16 cellular contexts compared by ENCODE assay signal in genomic region chr13:20553309-20553708, GRCh38. TPM values are rescaled to one million over a fixed set of nuclear protein-coding genes. Genes with fewer than 3 reads are reported as not detected.
DNase-seq lines count a peak whose midpoint lies in the region; ATAC-seq and TF ChIP-seq lines count a peak whose summit lies in the region.
"Had no signal": no experiment of that assay in that cellular context is flagged by ENCODE, and none has a peak within 500 bp of the region (broad histone marks: within the 10 kb centered on the region; RNA-seq: fewer than 3 reads in every experiment).

No MANE protein-coding gene starts in this region.

- POLR2A ChIA-PET in activated CD4-positive, alpha-beta T cell treated with anti-CD3 and anti-CD28 coated beads, Interleukin-2, amount 10 ng/mL, durations not matched to agents 7 days and 5 days (lab: Charles Lee), result interaction anchor here (0.7 kb wide), 1 partner anchor 10 kb away, joined by 3 read pairs; no protein-coding TSS in a partner anchor

- no peaks in the 10 kb centered on the region for H3K36me3 ChIP-seq in endodermal cell (ENCODE audit: control insufficient read depth, insufficient read depth, low read length)
- H3K36me3 ChIP-seq: gastroesophageal sphincter, SJCRH30, stomach had no signal

- peak overlapping the region; percentile 78 for H3K27ac ChIP-seq in endodermal cell (ENCODE audit: low read depth, low read length)
- H3K27ac ChIP-seq: gastroesophageal sphincter, SJCRH30, stomach had no signal

- no peak overlapping the region for H3K4me3 Mint-ChIP-seq in endodermal cell
- H3K4me3 Mint-ChIP-seq in activated CD4-positive, alpha-beta T cell treated with anti-CD3 and anti-CD28 coated beads, Interleukin-2, amount 10 ng/mL, durations not matched to agents 7 days and 5 days, result no peak overlapping the region
- H3K4me3 Mint-ChIP-seq: naive B cell had no signal

- no peak overlapping the region for H3K9ac ChIP-seq in endodermal cell (ENCODE audit: extremely low read depth, low read length, poor library complexity, severe bottlenecking)

- no peaks in the 10 kb centered on the region for H3K9me3 Mint-ChIP-seq in endodermal cell
- no peaks in the 10 kb centered on the region for H3K9me3 Mint-ChIP-seq in activated CD4-positive, alpha-beta T cell treated with anti-CD3 and anti-CD28 coated beads, Interleukin-2, amount 10 ng/mL, durations not matched to agents 7 days and 5 days
- H3K9me3 Mint-ChIP-seq: naive B cell had no signal

- 90 to 92% methylated on average over 3 of the region's 3 CpGs for WGBS in endodermal cell (ENCODE audit: insufficient coverage in 1 of 2, insufficient read length in 1 of 2), 2 experiments

- H3K9me3 ChIP-seq in endodermal cell (ENCODE audit: control insufficient read depth, low read length), result no peaks in the 10 kb centered on the region
- H3K9me3 ChIP-seq: gastroesophageal sphincter, SJCRH30, stomach had no signal

- H3K27ac Mint-ChIP-seq in endodermal cell, result no peak overlapping the region
- H3K27ac Mint-ChIP-seq in activated CD4-positive, alpha-beta T cell treated with anti-CD3 and anti-CD28 coated beads, Interleukin-2, amount 10 ng/mL, durations not matched to agents 7 days and 5 days, result no peak overlapping the region
- H3K27ac Mint-ChIP-seq: naive B cell had no signal

- H3K4me1 ChIP-seq in endodermal cell (ENCODE audit: control insufficient read depth, insufficient read depth, low read length), result no peaks in the 10 kb centered on the region
- H3K4me1 ChIP-seq: gastroesophageal sphincter, SJCRH30, stomach had no signal

- DNase-seq in HuH-7 (ENCODE audit: low spot score), result peak; percentile 29
- no peak for DNase-seq in endodermal cell
- DNase-seq in left lobe of liver (ENCODE audit: low spot score), result peak; percentile 58
- DNase-seq in retina, result peak; percentile 60
- no peak for DNase-seq in activated CD4-positive, alpha-beta T cell treated with anti-CD3 and anti-CD28 coated beads, Interleukin-2, amount 10 ng/mL, durations not matched to agents 7 days and 5 days
- DNase-seq: activated CD4-positive, alpha-beta T cell treated with anti-CD3 and anti-CD28 coated beads, Interleukin-2, amount 50 U/mL, for 48 hours; AML-193; naive B cell; NCI-H1694 treated with DMSO at 0.1 percent for 48 hours; NCI-H446; stomach had no signal

- peak; percentile 73 for ATAC-seq in left lobe of liver
- ATAC-seq in GM19452 (IDR thresholded peaks at IDR 0.05; ENCODE audit: unreplicated experiment), result no peak
- ATAC-seq in GM21360 (IDR thresholded peaks at IDR 0.05; ENCODE audit: unreplicated experiment), result no peak
- ATAC-seq in HG03342 (IDR thresholded peaks at IDR 0.05; ENCODE audit: unreplicated experiment), result no peak
- ATAC-seq: gastroesophageal sphincter had no signal

- no peak for TF ChIP-seq CTCF in endodermal cell (conservative IDR thresholded peaks at IDR 0.05)

- CTCF ChIA-PET in activated CD4-positive, alpha-beta T cell treated with anti-CD3 and anti-CD28 coated beads, Interleukin-2, amount 10 ng/mL, durations not matched to agents 7 days and 5 days (lab: Charles Lee), result interaction anchor here (1.3 kb wide), 1 partner anchor 9 kb away, joined by 3 read pairs; no protein-coding TSS in a partner anchor

- no peaks in the 10 kb centered on the region for H3K27me3 Mint-ChIP-seq in endodermal cell (ENCODE audit: insufficient read depth)
- H3K27me3 Mint-ChIP-seq in activated CD4-positive, alpha-beta T cell treated with anti-CD3 and anti-CD28 coated beads, Interleukin-2, amount 10 ng/mL, durations not matched to agents 7 days and 5 days, result no peaks in the 10 kb centered on the region
- H3K27me3 Mint-ChIP-seq: naive B cell had no signal

- H3K27me3 ChIP-seq in endodermal cell (ENCODE audit: control insufficient read depth, insufficient read depth, low read length, poor library complexity, severe bottlenecking), result no peaks in the 10 kb centered on the region
- H3K27me3 ChIP-seq: gastroesophageal sphincter, SJCRH30, stomach had no signal

- H3K4me1 Mint-ChIP-seq in endodermal cell, result no peaks in the 10 kb centered on the region
- no peaks in the 10 kb centered on the region for H3K4me1 Mint-ChIP-seq in activated CD4-positive, alpha-beta T cell treated with anti-CD3 and anti-CD28 coated beads, Interleukin-2, amount 10 ng/mL, durations not matched to agents 7 days and 5 days
- H3K4me1 Mint-ChIP-seq: naive B cell had no signal

- H3K4me3 ChIP-seq in endodermal cell (ENCODE audit: low read length), result no peak overlapping the region
- H3K4me3 ChIP-seq: gastroesophageal sphincter, SJCRH30, stomach had no signal

- no peaks in the 10 kb centered on the region for H3K36me3 Mint-ChIP-seq in endodermal cell (ENCODE audit: low read depth)
- no peaks in the 10 kb centered on the region for H3K36me3 Mint-ChIP-seq in activated CD4-positive, alpha-beta T cell treated with anti-CD3 and anti-CD28 coated beads, Interleukin-2, amount 10 ng/mL, durations not matched to agents 7 days and 5 days (ENCODE audit: low read depth)
- H3K36me3 Mint-ChIP-seq: naive B cell had no signal

RNA-seq across cellular contexts. Expression of gene IFT88, which starts 13.6 kb away (rescaled TPM):
- total RNA-seq in endodermal cell (10 to 100 TPM; 15.2 to 18.7 TPM), left lobe of liver (7.9 TPM)
- polyA plus RNA-seq in endodermal cell (2013, experiment 1 of 2), result 14.5 TPM
- 13.5 TPM for polyA plus RNA-seq in endodermal cell (2013, experiment 2 of 2)
- total RNA-seq in activated CD4-positive, alpha-beta T cell treated with anti-CD3 and anti-CD28 coated beads, Interleukin-2, amount 10 ng/mL, durations not matched to agents 7 days and 5 days, result 1 to 10 TPM; 6.3 to 7.4 TPM

RNA-seq across cellular contexts. Expression of gene CRYL1, which starts 27.7 kb away (rescaled TPM):
- total RNA-seq in endodermal cell, result 1 to 10 TPM; 1.7 to 4.1 TPM
- polyA plus RNA-seq in endodermal cell (2013, experiment 1 of 2), result 6.6 TPM
- 4.6 TPM for polyA plus RNA-seq in endodermal cell (2013, experiment 2 of 2)
- total RNA-seq in left lobe of liver, result 174 TPM
- 10 to 100 TPM; 10.5 to 11.7 TPM for total RNA-seq in activated CD4-positive, alpha-beta T cell treated with anti-CD3 and anti-CD28 coated beads, Interleukin-2, amount 10 ng/mL, durations not matched to agents 7 days and 5 days

Comparison
In these comparisons a context has a peak if more than half of its experiments do, and no peak if none do; other contexts are left out.
1. DNase-seq: peak in HuH-7 (single experiment), left lobe of liver (single experiment) and retina (single experiment); none in endodermal cell (single experiment) and activated CD4-positive, alpha-beta T cell treated with anti-CD3 and anti-CD28 coated beads, Interleukin-2, amount 10 ng/mL, durations not matched to agents 7 days and 5 days (single experiment).
2. RNA of gene CRYL1, which starts 27.7 kb away (total RNA-seq): 174 TPM in left lobe of liver (single experiment); 10.5 to 11.7 TPM in activated CD4-positive, alpha-beta T cell treated with anti-CD3 and anti-CD28 coated beads, Interleukin-2, amount 10 ng/mL, durations not matched to agents 7 days and 5 days and 1.7 to 4.1 TPM in endodermal cell; every median in the first group is over 10 times any median in the second.